Comparison of ENCODE assay signal across 8 cellular contexts in genomic region chr12:32501835-32502333, GRCh38.
A peak's percentile ranks its signal among the peaks of the same experiment; 100 is the strongest.
DNase-seq lines count a peak whose midpoint lies in the region; ATAC-seq and TF ChIP-seq lines count a peak whose summit lies in the region.

No MANE protein-coding gene starts in this region.

- no peaks in the 10 kb centered on the region for H3K27me3 ChIP-seq in adrenal gland
- H3K27me3 ChIP-seq in hepatocyte: no peaks in the 10 kb centered on the region
- H3K27me3 ChIP-seq in sigmoid colon: no peaks in the 10 kb centered on the region

- DNase-seq in AG10803 (ENCODE audit: low read depth) (peak; percentile 82), NCI-H128 (lab: John Stamatoyannopoulos, UW; ENCODE audit: unreplicated experiment) (peak; percentile 64), adrenal gland (peak in 6 of 7 donors; percentile 43 to 66 (median 47)), hepatocyte (ENCODE audit: low spot score) (peak; percentile 78), sigmoid colon (no peak), middle frontal gyrus (ENCODE audit: extremely low spot score, low spot score) (no peak)
- DNase-seq in activated CD4-positive, alpha-beta T cell treated with anti-CD3 and anti-CD28 coated beads for 1 hour: no peak

- ATAC-seq in GM21786 (IDR thresholded peaks at IDR 0.05; ENCODE audit: unreplicated experiment): no peak

- H3K27ac ChIP-seq in adrenal gland (peak overlapping the region in 4 of 5 donors; percentile 7 to 77 (median 53)), hepatocyte (peak overlapping the region; percentile 38), sigmoid colon (peak overlapping the region in 3 of 4 donors; percentile 4 to 40 (median 35))

- H3K4me3 ChIP-seq in AG10803 (ENCODE audit: low read length) (peak overlapping the region; percentile 17), adrenal gland (peak overlapping the region in 1 of 4 donors; percentile 32), hepatocyte (peak overlapping the region; percentile 5), sigmoid colon (peak overlapping the region in 2 of 4 donors; percentile 1 to 10)

- peak overlapping the region; percentile 67 for H3K4me2 ChIP-seq in hepatocyte

- no peak for TF ChIP-seq EP300 in sigmoid colon (IDR thresholded peaks at IDR 0.05)

- H3K36me3 ChIP-seq in adrenal gland (replicated peaks in 1 of 2) (no peaks in the 10 kb centered on the region), hepatocyte (replicated peaks; ENCODE audit: insufficient read depth, low read depth) (no peaks in the 10 kb centered on the region), sigmoid colon (no peaks in the 10 kb centered on the region)

- peaks cover 3% of the 10 kb centered on the region for H4K20me1 ChIP-seq in hepatocyte (ENCODE audit: insufficient read depth, poor library complexity, severe bottlenecking)

- H3K9me3 ChIP-seq in adrenal gland (replicated peaks in 1 of 3): no peaks in the 10 kb centered on the region
- no peaks in the 10 kb centered on the region for H3K9me3 ChIP-seq in hepatocyte (ENCODE audit: low read depth)
- no peaks in the 10 kb centered on the region for H3K9me3 ChIP-seq in sigmoid colon

- H3K9me2 ChIP-seq in hepatocyte (replicated peaks; ENCODE audit: insufficient read depth): no peaks in the 10 kb centered on the region

- TF ChIP-seq CTCF in AG10803 (conservative IDR thresholded peaks at IDR 0.05; ENCODE audit: low read length) (no peak), adrenal gland (IDR thresholded peaks at IDR 0.05) (no peak), hepatocyte (IDR thresholded peaks at IDR 0.05; ENCODE audit: poor library complexity) (no peak), sigmoid colon (IDR thresholded peaks at IDR 0.05) (no peak)

- H3K79me2 ChIP-seq in hepatocyte: peaks cover 69% of the 10 kb centered on the region

- peak overlapping the region; percentile 2 for H2AFZ ChIP-seq in hepatocyte

- TF ChIP-seq POLR2A in adrenal gland (IDR thresholded peaks at IDR 0.05) (peak in 1 of 2 donors; percentile 33), sigmoid colon (IDR thresholded peaks at IDR 0.05) (no peak)

- intact Hi-C loops in adrenal gland (cut with DNase I): no loop called here
- intact Hi-C loops in sigmoid colon (cut with DNase I): no loop called here

- WGBS in adrenal gland, 4 donors: 43 to 51% (median 47%) methylated on average over 5 to 6 of the region's 6 CpGs
- WGBS in hepatocyte (ENCODE audit: low lambda C conversion rate, missing lambda C conversion rate): 9% methylated on average over 6 of the region's 6 CpGs
- 11 to 49% methylated on average over 6 of the region's 6 CpGs for WGBS in sigmoid colon, 2 donors

- H3K4me1 ChIP-seq in adrenal gland (replicated peaks in 1 of 2) (peaks cover 23 to 46% of the 10 kb centered on the region in 2 donors), hepatocyte (ENCODE audit: insufficient read depth) (peaks cover 22% of the 10 kb centered on the region), sigmoid colon (peaks cover 0 to 6% (median 0%) of the 10 kb centered on the region in 4 donors)

Comparison
In these comparisons a context has a peak if more than half of its experiments do, and no peak if none do; other contexts are left out.
1. DNase-seq: peak in AG10803 (single experiment), NCI-H128 (single experiment), adrenal gland (6 of 7) and hepatocyte (single experiment); none in sigmoid colon (single experiment), middle frontal gyrus (single experiment) and activated CD4-positive, alpha-beta T cell treated with anti-CD3 and anti-CD28 coated beads for 1 hour (single experiment).
2. Peak in every context shown above with its lines, with median percentiles within 50 percentile points of each other: H3K27ac ChIP-seq.